Comparison of ENCODE assay signal across 18 cellular contexts in genomic region chr12:104549820-104550480, GRCh38.
DNase-seq lines count a peak whose midpoint lies in the region; ATAC-seq, FAIRE-seq and TF ChIP-seq lines count a peak whose summit lies in the region.
"Had no signal": no experiment of that assay in that cellular context is flagged by ENCODE, and none has a peak within 500 bp of the region (broad histone marks: within the 10 kb centered on the region; RNA-seq: fewer than 3 reads in every experiment).

No MANE protein-coding gene starts in this region.

- dilution Hi-C loops in keratinocyte (cut with MboI; ENCODE audit: extremely low pct_ligation_motif_present, low sequenced_read_pairs), result no loop called here

- no peak for FAIRE-seq in keratinocyte (lab: Jason Lieb, UNC)
- FAIRE-seq: GM12891 had no signal

- H2AFZ ChIP-seq in keratinocyte (ENCODE audit: control insufficient read depth, low read length), result no peak overlapping the region

- H3K9me3 Mint-ChIP-seq in HFFc6, result peaks cover 16% of the 10 kb centered on the region
- no peaks in the 10 kb centered on the region for H3K9me3 Mint-ChIP-seq in activated T-helper 17 cell treated with anti-CD3 and anti-CD28 coated beads, Interleukin-2, amount 50 U/mL, for 72 hours

- no peaks in the 10 kb centered on the region for H3K36me3 ChIP-seq in keratinocyte (ENCODE audit: control insufficient read depth in 2 of 2, extremely low read depth in 1 of 2, insufficient read depth in 2 of 2, low read length in 2 of 2)
- H3K36me3 ChIP-seq: tibial artery had no signal

- H3K27ac Mint-ChIP-seq in HFFc6, result no peak overlapping the region
- peak overlapping the region; percentile 16 for H3K27ac Mint-ChIP-seq in activated T-helper 17 cell treated with anti-CD3 and anti-CD28 coated beads, Interleukin-2, amount 50 U/mL, for 72 hours
- H3K27ac Mint-ChIP-seq: activated T-helper 2 cell treated with anti-CD3 and anti-CD28 coated beads, Interferon-gamma antibody, Interleukin-2, Interleukin-4, amounts not matched to agents 10 μg/mL and 5 μg/mL and 100 μg/mL, durations not matched to agents 14 hours and 24 hours and 36 hours had no signal

- H3K27me3 ChIP-seq in keratinocyte (ENCODE audit: control insufficient read depth, extremely low read depth, insufficient read depth, low read length), result no peaks in the 10 kb centered on the region
- H3K27me3 ChIP-seq: BLaER1, tibial artery had no signal

- no peak overlapping the region for H3K9ac ChIP-seq in keratinocyte (ENCODE audit: control insufficient read depth, extremely low read depth, insufficient read depth, low read length)
- H3K9ac ChIP-seq: BLaER1 had no signal

- H4K20me1 ChIP-seq in keratinocyte (ENCODE audit: control insufficient read depth, extremely low read depth, insufficient read depth, low read length), result peaks cover 2% of the 10 kb centered on the region

- H3K9me1 ChIP-seq in keratinocyte (ENCODE audit: control insufficient read depth, extremely low read depth, insufficient read depth, low read length), result no peaks in the 10 kb centered on the region

- no peak overlapping the region for H3K4me2 ChIP-seq in keratinocyte (ENCODE audit: control insufficient read depth, extremely low read depth, insufficient read depth, low read depth, low read length)
- H3K4me2 ChIP-seq: BLaER1 had no signal

- H3K4me3 Mint-ChIP-seq in HFFc6, result no peak overlapping the region
- no peak overlapping the region for H3K4me3 Mint-ChIP-seq in activated T-helper 17 cell treated with anti-CD3 and anti-CD28 coated beads, Interleukin-2, amount 50 U/mL, for 72 hours

- no peak overlapping the region for H3K27ac ChIP-seq in keratinocyte (ENCODE audit: control insufficient read depth, insufficient read depth, low read length)
- H3K27ac ChIP-seq: BLaER1, tibial artery had no signal

- peaks cover 21% of the 10 kb centered on the region for H3K27me3 Mint-ChIP-seq in HFFc6 (ENCODE audit: insufficient read depth)
- no peaks in the 10 kb centered on the region for H3K27me3 Mint-ChIP-seq in activated T-helper 17 cell treated with anti-CD3 and anti-CD28 coated beads, Interleukin-2, amount 50 U/mL, for 72 hours

- H3K4me1 Mint-ChIP-seq in HFFc6 (ENCODE audit: low read depth), result peaks cover 15% of the 10 kb centered on the region
- peaks cover 60% of the 10 kb centered on the region for H3K4me1 Mint-ChIP-seq in activated T-helper 17 cell treated with anti-CD3 and anti-CD28 coated beads, Interleukin-2, amount 50 U/mL, for 72 hours

- H3K9me3 ChIP-seq in keratinocyte (ENCODE audit: control insufficient read depth, low read depth, low read length), result peaks cover 5% of the 10 kb centered on the region

- DNase-seq in AG20443 (ENCODE audit: low spot score) (peak; percentile 27), HFFc6 (peak; percentile 31), keratinocyte (ENCODE audit: low read depth, low spot score) (peak; percentile 30), DMS114 treated with DMSO at 0.1 percent for 48 hours (lab: John Stamatoyannopoulos, UW; ENCODE audit: unreplicated experiment) (no peak), NCI-H446 (lab: John Stamatoyannopoulos, UW) (no peak), middle frontal gyrus (ENCODE audit: extremely low spot score, low spot score) (no peak)
- DNase-seq: aorta, DND-41, foreskin melanocyte, immature natural killer cell, NCI-H187 treated with DMSO at 0.1 percent for 48 hours, SHP77, tibial artery had no signal

- peaks cover 12% of the 10 kb centered on the region for H3K36me3 Mint-ChIP-seq in HFFc6 (ENCODE audit: low read depth)
- no peaks in the 10 kb centered on the region for H3K36me3 Mint-ChIP-seq in activated T-helper 17 cell treated with anti-CD3 and anti-CD28 coated beads, Interleukin-2, amount 50 U/mL, for 72 hours (ENCODE audit: low read depth)

- no peak overlapping the region for H3K4me3 ChIP-seq in keratinocyte (ENCODE audit: control insufficient read depth in 2 of 3, extremely low read depth in 1 of 3, insufficient read depth in 2 of 3, low read depth in 1 of 3, low read length in 3 of 3)
- H3K4me3 ChIP-seq: BLaER1, tibial artery had no signal

- H3K4me1 ChIP-seq in keratinocyte (ENCODE audit: control insufficient read depth, extremely low read depth, insufficient read depth, low read length), result peaks cover 25% of the 10 kb centered on the region
- H3K4me1 ChIP-seq: tibial artery had no signal

- TF ChIP-seq CTCF in HFFc6 (IDR thresholded peaks at IDR 0.05) (peak; percentile 33; the same call in 1 of the 2 replicates), keratinocyte (optimal IDR thresholded peaks at IDR 0.05 in 1 of 3, IDR thresholded peaks at IDR 0.05 in 1 of 3, conservative IDR thresholded peaks at IDR 0.05 in 1 of 3; ENCODE audit: extremely low read depth in 1 of 3, insufficient read depth in 2 of 3, low read length in 3 of 3) (no peak)

- H3K79me2 ChIP-seq in keratinocyte (ENCODE audit: control insufficient read depth, insufficient read depth, low read length), result peaks cover 12% of the 10 kb centered on the region

- peak; percentile 51 for ATAC-seq in activated T-helper 17 cell treated with anti-CD3 and anti-CD28 coated beads, Interleukin-2, amount 50 U/mL, for 72 hours (replicated peaks)
- ATAC-seq in GM21447 (IDR thresholded peaks at IDR 0.05; ENCODE audit: unreplicated experiment), result no peak

Comparison
In these comparisons a context has a peak if more than half of its experiments do, and no peak if none do; other contexts are left out.
1. DNase-seq: peak in AG20443 (single experiment), HFFc6 (single experiment) and keratinocyte (single experiment); none in DMS114 treated with DMSO at 0.1 percent for 48 hours (single experiment), NCI-H446 (0 of 2) and middle frontal gyrus (single experiment).